In genomic region chr13:32031025-32031814, GRCh38 we compare ENCODE assay signal across 8 cellular contexts. TPM values are rescaled to one million over a fixed set of nuclear protein-coding genes. Genes with fewer than 3 reads are reported as not detected.
DNase-seq lines count a peak whose midpoint lies in the region; ATAC-seq and TF ChIP-seq lines count a peak whose summit lies in the region.

Gene FRY (plus strand): TSS chr13:32031774. CDS start chr13:32031796, 22 bp downstream.

- TF ChIP-seq CTCF in chondrocyte (IDR thresholded peaks at IDR 0.05), result peak; percentile 50

- peak within 1 kb of the TSS; percentile 90 for H3K4me3 Mint-ChIP-seq in chondrocyte (ENCODE audit: unreplicated experiment)

- peak within 1 kb of the TSS; percentile 90 for H3K27ac Mint-ChIP-seq in chondrocyte (ENCODE audit: unreplicated experiment)

- H3K9me3 Mint-ChIP-seq in chondrocyte (ENCODE audit: low read depth), result no peaks in the 10 kb centered on the region

- H3K36me3 Mint-ChIP-seq in chondrocyte (ENCODE audit: low read depth), result no peaks in the 10 kb centered on the region

- DNase-seq in DMS 273 (lab: John Stamatoyannopoulos, UW; ENCODE audit: unreplicated experiment) (peak; percentile 64), DMS 273 treated with DMSO at 0.1 percent for 48 hours (lab: John Stamatoyannopoulos, UW) (no peak), NCI-H2029 treated with DMSO at 0.1 percent for 48 hours (lab: John Stamatoyannopoulos, UW) (peak; percentile 15), chondrocyte (ENCODE audit: low spot score) (peak; percentile 85), kidney glomerular epithelial cell (lab: John Stamatoyannopoulos, UW) (peak; percentile 38)
- DNase-seq in stimulated activated CD4-positive, alpha-beta T cell treated with anti-CD3 and anti-CD28 coated beads, Interleukin-15, amount 100 ng/mL, for 48 hours (ENCODE audit: low read depth in 2 of 2), result peak; percentile 12 to 25

- no peaks in the 10 kb centered on the region for H3K27me3 Mint-ChIP-seq in chondrocyte (ENCODE audit: low read depth)

- peak; percentile 86 for ATAC-seq in HG02870 (IDR thresholded peaks at IDR 0.05; ENCODE audit: unreplicated experiment)
- peak; percentile 68 to 69 for ATAC-seq in activated CD4-positive, CD25-positive, alpha-beta regulatory T cell treated with anti-CD3 and anti-CD28 coated beads, Interleukin-2, amount 50 U/mL, for 24 hours

- H3K4me1 Mint-ChIP-seq in chondrocyte (ENCODE audit: low read depth), result peaks cover 49% of the 10 kb centered on the region

RNA-seq across cellular contexts. Expression of gene FRY, which starts in this region (rescaled TPM):
- 35.4 to 42.2 TPM (median 38.8 TPM) in 3 replicates for total RNA-seq in chondrocyte
